ENCODE assay signal across 1 cellular context in genomic region chr15:77992356-77993222, GRCh38.
TF ChIP-seq lines count a peak whose summit lies in the region.

No MANE protein-coding gene starts in this region.

TF ChIP-seq in GM12878, 131 proteins besides CTCF, POLR2A, EP300 and RAD21 (continued from another document):
- TF ChIP-seq, protein P1, sequence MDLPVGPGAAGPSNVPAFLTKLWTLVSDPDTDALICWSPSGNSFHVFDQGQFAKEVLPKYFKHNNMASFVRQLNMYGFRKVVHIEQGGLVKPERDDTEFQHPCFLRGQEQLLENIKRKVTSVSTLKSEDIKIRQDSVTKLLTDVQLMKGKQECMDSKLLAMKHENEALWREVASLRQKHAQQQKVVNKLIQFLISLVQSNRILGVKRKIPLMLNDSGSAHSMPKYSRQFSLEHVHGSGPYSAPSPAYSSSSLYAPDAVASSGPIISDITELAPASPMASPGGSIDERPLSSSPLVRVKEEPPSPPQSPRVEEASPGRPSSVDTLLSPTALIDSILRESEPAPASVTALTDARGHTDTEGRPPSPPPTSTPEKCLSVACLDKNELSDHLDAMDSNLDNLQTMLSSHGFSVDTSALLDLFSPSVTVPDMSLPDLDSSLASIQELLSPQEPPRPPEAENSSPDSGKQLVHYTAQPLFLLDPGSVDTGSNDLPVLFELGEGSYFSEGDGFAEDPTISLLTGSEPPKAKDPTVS (IDR thresholded peaks at IDR 0.05; ENCODE audit: low read depth, low read length), result no peak
- TF ChIP-seq NFXL1 (IDR thresholded peaks at IDR 0.05; ENCODE audit: borderline replicate concordance) (no peak), E2F8 (IDR thresholded peaks at IDR 0.05; ENCODE audit: low read depth, partially characterized antibody) (no peak), USF1 (IDR thresholded peaks at IDR 0.05; ENCODE audit: borderline replicate concordance, extremely low read length, insufficient read depth, low read depth, low read length) (no peak)
